Comparison of ENCODE assay signal across 10 cellular contexts in the genomic region with DNA sequence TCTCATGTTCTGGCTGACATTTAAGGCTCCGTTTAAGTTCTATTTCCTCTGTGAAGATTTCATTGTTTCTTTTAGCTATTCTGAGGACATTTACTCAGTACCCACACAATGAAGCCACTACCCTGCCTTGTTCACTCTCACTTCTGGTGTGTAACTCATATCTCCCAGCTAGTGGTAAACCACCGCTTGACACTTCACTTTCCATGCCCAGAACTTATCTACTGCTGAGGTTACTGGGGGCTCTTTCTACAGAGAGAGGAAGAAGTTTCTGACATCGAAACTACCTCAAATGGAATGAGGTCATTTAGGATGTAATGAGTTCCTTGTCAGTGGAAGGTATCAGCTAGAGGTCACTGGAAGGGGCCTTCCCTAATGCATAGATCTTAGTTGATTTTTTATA.
DNase-seq lines count a peak whose midpoint lies in the region; ATAC-seq, FAIRE-seq and TF ChIP-seq lines count a peak whose summit lies in the region.
"Had no signal": no experiment of that assay in that cellular context is flagged by ENCODE, and none has a peak within 500 bp of the region (broad histone marks: within the 10 kb centered on the region; RNA-seq: fewer than 3 reads in every experiment).

No MANE protein-coding gene starts in this region.

- DNase-seq in activated naive CD8-positive, alpha-beta T cell treated with anti-CD3 and anti-CD28 coated beads, Interleukin-2, amount 10 ng/mL, durations not matched to agents 7 days and 5 days, result no peak
- no peak for DNase-seq in D721Med (ENCODE audit: insufficient read length, low spot score)
- DNase-seq in 8988T, result no peak
- no peak for DNase-seq in WERI-Rb-1
- no peak for DNase-seq in activated gamma-delta T cell (lab: John Stamatoyannopoulos, UW)
- DNase-seq: GDM1, mammary epithelial cell had no signal

- no peaks in the 10 kb centered on the region for H3K36me3 ChIP-seq in WERI-Rb-1

- H3K4me3 Mint-ChIP-seq in activated naive CD8-positive, alpha-beta T cell treated with anti-CD3 and anti-CD28 coated beads, Interleukin-2, amount 10 ng/mL, durations not matched to agents 7 days and 5 days, result peak overlapping the region; percentile 44

- TF ChIP-seq CTCF in D721Med (IDR thresholded peaks at IDR 0.05; ENCODE audit: insufficient read depth, missing control alignments), result no peak
- no peak for TF ChIP-seq CTCF in WERI-Rb-1 (IDR thresholded peaks at IDR 0.05; ENCODE audit: low read depth, low read length)

- peaks cover 10% of the 10 kb centered on the region for H3K9me3 Mint-ChIP-seq in activated naive CD8-positive, alpha-beta T cell treated with anti-CD3 and anti-CD28 coated beads, Interleukin-2, amount 10 ng/mL, durations not matched to agents 7 days and 5 days

- ATAC-seq in GM18498 (IDR thresholded peaks at IDR 0.05; ENCODE audit: unreplicated experiment) (peak; percentile 99), GM19395 (IDR thresholded peaks at IDR 0.05; ENCODE audit: unreplicated experiment) (peak; percentile 98), HG03095 (IDR thresholded peaks at IDR 0.05; ENCODE audit: unreplicated experiment) (peak; percentile 98)
- ATAC-seq in activated naive CD8-positive, alpha-beta T cell treated with anti-CD3 and anti-CD28 coated beads, Interleukin-2, amount 10 ng/mL, durations not matched to agents 7 days and 5 days (ENCODE audit: low read depth), result peak; percentile 96

- H3K4me1 Mint-ChIP-seq in activated naive CD8-positive, alpha-beta T cell treated with anti-CD3 and anti-CD28 coated beads, Interleukin-2, amount 10 ng/mL, durations not matched to agents 7 days and 5 days, result peaks cover 17% of the 10 kb centered on the region

- H3K9me3 ChIP-seq in WERI-Rb-1 (ENCODE audit: severe bottlenecking), result no peaks in the 10 kb centered on the region

- H3K27ac ChIP-seq in WERI-Rb-1, result no peak overlapping the region

- no peak for FAIRE-seq in D721Med (lab: Jason Lieb, UNC)

- POLR2A ChIA-PET in activated naive CD8-positive, alpha-beta T cell treated with anti-CD3 and anti-CD28 coated beads, Interleukin-2, amount 10 ng/mL, durations not matched to agents 7 days and 5 days (lab: Charles Lee), result no interaction called here

- peaks cover 3% of the 10 kb centered on the region for H3K36me3 Mint-ChIP-seq in activated naive CD8-positive, alpha-beta T cell treated with anti-CD3 and anti-CD28 coated beads, Interleukin-2, amount 10 ng/mL, durations not matched to agents 7 days and 5 days

- no peak overlapping the region for H3K4me3 ChIP-seq in WERI-Rb-1 (ENCODE audit: low read depth, low read length)

- peak overlapping the region; percentile 81 for H3K27ac Mint-ChIP-seq in activated naive CD8-positive, alpha-beta T cell treated with anti-CD3 and anti-CD28 coated beads, Interleukin-2, amount 10 ng/mL, durations not matched to agents 7 days and 5 days

- peaks cover 23% of the 10 kb centered on the region for H3K27me3 Mint-ChIP-seq in activated naive CD8-positive, alpha-beta T cell treated with anti-CD3 and anti-CD28 coated beads, Interleukin-2, amount 10 ng/mL, durations not matched to agents 7 days and 5 days

- H3K27me3 ChIP-seq in WERI-Rb-1 (ENCODE audit: insufficient read depth, low read depth, severe bottlenecking), result no peaks in the 10 kb centered on the region
